In the genomic region with DNA sequence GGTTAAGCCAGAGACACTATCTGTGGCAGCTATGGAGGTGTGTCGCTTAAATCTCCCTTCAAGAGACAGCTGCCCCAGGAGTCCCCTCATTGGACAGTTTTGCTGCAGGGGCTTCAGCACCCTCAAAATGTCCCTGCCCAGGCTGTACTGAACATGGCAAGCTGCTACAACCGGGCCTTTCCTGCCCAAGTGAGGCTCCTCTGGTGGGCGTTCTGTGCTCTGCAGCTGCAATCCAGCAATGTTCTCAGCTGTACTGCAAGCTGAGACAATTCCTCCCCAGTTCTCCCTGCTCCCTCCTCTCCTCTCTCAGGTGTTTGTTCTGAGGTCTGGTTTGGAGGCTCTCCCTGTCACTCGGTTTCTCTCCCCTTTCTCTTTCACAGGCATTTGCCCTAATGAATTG, we compare ENCODE assay signal across 11 cellular contexts.
DNase-seq lines count a peak whose midpoint lies in the region; ATAC-seq, FAIRE-seq and TF ChIP-seq lines count a peak whose summit lies in the region.
"Had no signal": no experiment of that assay in that cellular context is flagged by ENCODE, and none has a peak within 500 bp of the region (broad histone marks: within the 10 kb centered on the region; RNA-seq: fewer than 3 reads in every experiment).

No MANE protein-coding gene starts in this region.

- POLR2A ChIA-PET in GM12878 (lab: Charles Lee), result no interaction called here

- H4K20me1 ChIP-seq in GM12878 (ENCODE audit: control insufficient read depth, insufficient read depth), result no peaks in the 10 kb centered on the region

- peak; percentile 44 for ATAC-seq in HG02759 (IDR thresholded peaks at IDR 0.05; ENCODE audit: unreplicated experiment)
- ATAC-seq in GM12878, result peak; percentile 63
- ATAC-seq in HG03280 (IDR thresholded peaks at IDR 0.05; ENCODE audit: unreplicated experiment), result no peak

- no peaks in the 10 kb centered on the region for H3K9me3 ChIP-seq in GM12878 (replicated peaks; ENCODE audit: control insufficient read depth, insufficient read depth, low read length)

- RAD21 ChIA-PET in GM12878 (lab: Charles Lee; ENCODE audit: unreplicated experiment), result no interaction called here

- H3K4me1 ChIP-seq in GM12878 (ENCODE audit: control insufficient read depth, insufficient read depth, low read length), result no peaks in the 10 kb centered on the region

- in situ Hi-C loops in GM12878 (cut with MboI), result no loop called here

- H3K36me3 Mint-ChIP-seq in T-helper 2 cell treated with Interferon-gamma antibody and Interleukin-4, amounts not matched to agents 5 μg/mL and 100 μg/mL, for 36 hours (ENCODE audit: low read depth), result no peaks in the 10 kb centered on the region

- no peak for TF ChIP-seq RAD21 in GM12878 (IDR thresholded peaks at IDR 0.05; ENCODE audit: insufficient read depth, low read depth, low read length)

- no peaks in the 10 kb centered on the region for H3K27me3 Mint-ChIP-seq in T-helper 2 cell treated with Interferon-gamma antibody and Interleukin-4, amounts not matched to agents 5 μg/mL and 100 μg/mL, for 36 hours (ENCODE audit: low read depth)

- H2AFZ ChIP-seq in GM12878 (ENCODE audit: control insufficient read depth, low read depth, low read length), result no peak overlapping the region

- no peak overlapping the region for H3K4me2 ChIP-seq in GM12878 (ENCODE audit: control insufficient read depth, insufficient read depth)

- FAIRE-seq in GM12878 (lab: Jason Lieb, UNC), result no peak
- FAIRE-seq: GM12891 had no signal

- H3K27ac Mint-ChIP-seq in T-helper 2 cell treated with Interferon-gamma antibody and Interleukin-4, amounts not matched to agents 5 μg/mL and 100 μg/mL, for 36 hours, result no peak overlapping the region

- no peak overlapping the region for H3K9ac ChIP-seq in GM12878 (ENCODE audit: control insufficient read depth, insufficient read depth, low read length)

- peak; percentile 22 for DNase-seq in GM03348 (ENCODE audit: low spot score)
- no peak for DNase-seq in GM12878 (ENCODE audit: low read depth, low spot score)
- DNase-seq in left kidney (ENCODE audit: low read depth, low spot score), result peak; percentile 13
- no peak for DNase-seq in activated T-cell treated with anti-CD3 and anti-CD28 coated beads for 4 hours
- DNase-seq in T-helper 2 cell treated with Interferon-gamma antibody and Interleukin-4, amounts not matched to agents 5 μg/mL and 100 μg/mL, for 36 hours (ENCODE audit: low spot score), result no peak
- no peak for DNase-seq in NOMO-1 (lab: John Stamatoyannopoulos, UW; ENCODE audit: unreplicated experiment in 2 of 2)
- DNase-seq: activated naive CD4-positive, alpha-beta T cell treated with anti-CD3 and anti-CD28 coated beads, Interleukin-2, amount 50 U/mL, for 16 hours; NCI-H226 had no signal

- CTCF ChIA-PET in GM12878 (lab: Yijun Ruan, JAX), result no interaction called here

- no peaks in the 10 kb centered on the region for H3K36me3 ChIP-seq in GM12878 (ENCODE audit: control insufficient read depth in 2 of 2, insufficient read depth in 2 of 2, low read length in 1 of 2)

- SMC1A ChIA-PET in GM12878 (lab: Charles Lee; ENCODE audit: uncharacterized antibody, unreplicated experiment), result no interaction called here

- 0% methylated on average over 4 of the region's 4 CpGs for WGBS in GM12878 (ENCODE audit: insufficient coverage, insufficient replicate concordance, low lambda C conversion rate, missing lambda C conversion rate)

- TF ChIP-seq EP300 in GM12878 (IDR thresholded peaks at IDR 0.05; ENCODE audit: borderline replicate concordance in 1 of 2, control insufficient read depth in 1 of 2, low read depth in 2 of 2, low read length in 2 of 2), result no peak

- H3K27ac ChIP-seq in GM12878 (ENCODE audit: control insufficient read depth, insufficient read depth), result no peak overlapping the region

- peak in 2 of 3 experiments; percentile 38; a peak in 4 of 6 replicates for TF ChIP-seq CTCF in GM12878 (IDR thresholded peaks at IDR 0.05 in 2 of 3, conservative IDR thresholded peaks at IDR 0.05 in 1 of 3; ENCODE audit: control insufficient read depth in 2 of 3, extremely low read depth in 1 of 3, insufficient read depth in 1 of 3, low read depth in 3 of 3, low read length in 3 of 3)

- no peak for TF ChIP-seq POLR2A in GM12878 (IDR thresholded peaks at IDR 0.05; ENCODE audit: low read depth, low read length)

- peaks cover 2% of the 10 kb centered on the region for H3K4me1 Mint-ChIP-seq in T-helper 2 cell treated with Interferon-gamma antibody and Interleukin-4, amounts not matched to agents 5 μg/mL and 100 μg/mL, for 36 hours (ENCODE audit: low read depth)

- no peaks in the 10 kb centered on the region for H3K9me3 Mint-ChIP-seq in T-helper 2 cell treated with Interferon-gamma antibody and Interleukin-4, amounts not matched to agents 5 μg/mL and 100 μg/mL, for 36 hours

- no peak overlapping the region for H3K4me3 Mint-ChIP-seq in T-helper 2 cell treated with Interferon-gamma antibody and Interleukin-4, amounts not matched to agents 5 μg/mL and 100 μg/mL, for 36 hours

- no peak overlapping the region for H3K4me3 ChIP-seq in GM12878

- no peaks in the 10 kb centered on the region for H3K79me2 ChIP-seq in GM12878 (ENCODE audit: control insufficient read depth, insufficient read depth, low read length)

- BruUV-seq in GM12878 (replicated peaks; lab: Mats Ljungman, UMichigan), result no TSS peak

- intact Hi-C loops in GM12878 (cut with micrococcal nuclease; ENCODE audit: unreplicated experiment), result no loop called here

- peaks cover 0 to 3% of the 10 kb centered on the region in 2 experiments; a peak in 1 of 4 replicates for H3K27me3 ChIP-seq in GM12878 (replicated peaks in 1 of 2; ENCODE audit: control insufficient read depth in 2 of 2, insufficient read depth in 2 of 2, low read length in 1 of 2)

TF ChIP-seq in GM12878, 131 proteins besides CTCF, POLR2A, EP300 and RAD21:
- TF ChIP-seq TCF12 (IDR thresholded peaks at IDR 0.05; ENCODE audit: low read depth, low read length), result no peak
- no peak for TF ChIP-seq FOXM1 (IDR thresholded peaks at IDR 0.05; ENCODE audit: low read depth, low read length)
- no peak for TF ChIP-seq POU2F2 (IDR thresholded peaks at IDR 0.05; ENCODE audit: borderline replicate concordance, low read depth, low read length)
- TF ChIP-seq NRF1 (conservative IDR thresholded peaks at IDR 0.05; ENCODE audit: low read depth, low read length), result no peak
- TF ChIP-seq TARDBP (IDR thresholded peaks at IDR 0.05; ENCODE audit: borderline replicate concordance), result no peak
- no peak for TF ChIP-seq SIN3A (IDR thresholded peaks at IDR 0.05; ENCODE audit: low read depth, low read length)
- TF ChIP-seq FOS (IDR thresholded peaks at IDR 0.05; ENCODE audit: borderline replicate concordance, extremely low read depth, insufficient read length), result no peak
- no peak for TF ChIP-seq WRNIP1 (IDR thresholded peaks at IDR 0.05; ENCODE audit: borderline replicate concordance, low read depth, low read length)
- no peak for TF ChIP-seq SMAD1 (IDR thresholded peaks at IDR 0.05; ENCODE audit: low read depth, partially characterized antibody)
- TF ChIP-seq BRCA1 (IDR thresholded peaks at IDR 0.05; ENCODE audit: low read depth, low read length), result no peak
- no peak for TF ChIP-seq YY1 (IDR thresholded peaks at IDR 0.05; ENCODE audit: low read depth, low read length)
- TF ChIP-seq HDAC2 (IDR thresholded peaks at IDR 0.05), result no peak
- TF ChIP-seq EED (IDR thresholded peaks at IDR 0.05; ENCODE audit: low read depth), result no peak
- no peak for TF ChIP-seq BMI1 (IDR thresholded peaks at IDR 0.05; ENCODE audit: borderline replicate concordance)
- TF ChIP-seq IRF3 (IDR thresholded peaks at IDR 0.05), result no peak

Comparison
In these comparisons a context has a peak if more than half of its experiments do, and no peak if none do; other contexts are left out.
1. DNase-seq: peak in GM03348 (single experiment) and left kidney (single experiment); none in GM12878 (single experiment), activated T-cell treated with anti-CD3 and anti-CD28 coated beads for 4 hours (single experiment), T-helper 2 cell treated with Interferon-gamma antibody and Interleukin-4, amounts not matched to agents 5 μg/mL and 100 μg/mL, for 36 hours (single experiment) and NOMO-1 (0 of 2).